Comparison of ENCODE assay signal across 33 cellular contexts in the genomic region with DNA sequence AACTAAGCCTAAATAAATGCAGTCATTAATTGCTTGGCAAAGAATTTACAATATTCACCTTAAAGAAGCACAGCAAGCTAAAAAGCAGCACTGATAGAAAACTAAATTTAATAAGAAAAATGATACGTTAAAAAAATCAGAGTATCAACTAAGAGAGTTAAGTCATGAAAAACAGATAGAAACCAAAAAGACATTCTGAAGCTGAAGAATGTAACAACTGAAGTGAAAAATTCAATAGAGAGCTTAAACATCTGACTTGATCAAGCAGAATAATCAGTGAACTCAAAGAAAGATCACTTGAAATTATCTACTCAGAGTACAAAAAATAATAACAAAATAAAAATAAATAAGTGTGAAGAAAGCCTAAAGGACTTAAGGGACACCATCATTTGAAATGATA.
"Had no signal": no experiment of that assay in that cellular context is flagged by ENCODE, and none has a peak within 500 bp of the region (broad histone marks: within the 10 kb centered on the region; RNA-seq: fewer than 3 reads in every experiment).

No MANE protein-coding gene starts in this region.

- H3K36me3 ChIP-seq: MG63 had no signal

- H3K4me3 ChIP-seq: MG63 had no signal

- DNase-seq: Karpas-422, Kasumi-1, MG63, MM.1S, MV-4-11, NCI-H1048, NCI-H1092, NCI-H1092 treated with DMSO at 0.1 percent for 48 hours, NCI-H1105, NCI-H1105 treated with DMSO at 0.1 percent for 48 hours, NCI-H1417 treated with DMSO at 0.1 percent for 48 hours, NCI-H1436, NCI-H1436 treated with DMSO at 0.1 percent for 48 hours, NCI-H146, NCI-H1694, NCI-H1694 treated with DMSO at 0.1 percent for 48 hours, NCI-H187, NCI-H187 treated with DMSO at 0.1 percent for 48 hours, NCI-H1930, NCI-H2029, NCI-H2029 treated with DMSO at 0.1 percent for 48 hours, NCI-H2081, NCI-H2081 treated with DMSO at 0.1 percent for 48 hours, NCI-H2107, NCI-H2171, NCI-H2171 treated with DMSO at 0.1 percent for 48 hours, NCI-H2227 treated with DMSO at 0.1 percent for 48 hours, NCI-H226, NCI-H345, NCI-H446, NCI-H446 treated with DMSO at 0.1 percent for 48 hours, NCI-H510A, NCI-H510A treated with DMSO at 0.1 percent for 48 hours had no signal

- H3K27me3 ChIP-seq: MG63 had no signal

- H3K9me3 ChIP-seq: MG63 had no signal
